Comparison of ENCODE assay signal across 15 cellular contexts in genomic region chr10:3942930-3943489, GRCh38.
DNase-seq lines count a peak whose midpoint lies in the region; ATAC-seq, FAIRE-seq and TF ChIP-seq lines count a peak whose summit lies in the region.
"Had no signal": no experiment of that assay in that cellular context is flagged by ENCODE, and none has a peak within 500 bp of the region (broad histone marks: within the 10 kb centered on the region; RNA-seq: fewer than 3 reads in every experiment).

No MANE protein-coding gene starts in this region.

- H3K27ac ChIP-seq in H1 (ENCODE audit: low read depth, low read length) (no peak overlapping the region), left lung (no peak overlapping the region)
- H3K27ac ChIP-seq: HL-60, Peyer's patch had no signal

- H2BK20ac ChIP-seq in H1 (ENCODE audit: low read length) = no peak overlapping the region

- TF ChIP-seq POLR2A in H1 (IDR thresholded peaks at IDR 0.05; ENCODE audit: control extremely low read depth in 1 of 2, low read depth in 2 of 2, low read length in 2 of 2) = no peak

- no peaks in the 10 kb centered on the region for H3K79me1 ChIP-seq in H1 (ENCODE audit: low read depth, low read length)

- H2AFZ ChIP-seq in H1 (ENCODE audit: low read length) = peak overlapping the region; percentile 66; the same call in 1 of the 2 replicates

- no peak for FAIRE-seq in H1 (lab: Jason Lieb, UNC)
- FAIRE-seq: colon had no signal

- H3K36me3 Mint-ChIP-seq in activated naive CD4-positive, alpha-beta T cell treated with anti-CD3 and anti-CD28 coated beads for 36 hours (ENCODE audit: low read depth) = no peaks in the 10 kb centered on the region
- H3K36me3 Mint-ChIP-seq in activated naive CD4-positive, alpha-beta T cell treated with anti-CD3 and anti-CD28 coated beads, Interleukin-2, amount 50 U/mL, for 72 hours = peaks cover 0 to 18% of the 10 kb centered on the region in 2 donors
- no peaks in the 10 kb centered on the region for H3K36me3 Mint-ChIP-seq in stimulated activated naive B cell treated with anti-CD40 and anti-IgM and Interleukin-4, amounts not matched to agents 10 μg/mL and 1 μg/mL and 100 μg/mL, for 72 hours

- intact Hi-C loops in activated naive CD4-positive, alpha-beta T cell treated with anti-CD3 and anti-CD28 coated beads for 36 hours (cut with micrococcal nuclease) = no loop called here
- intact Hi-C loops in left lung (cut with DNase I) = no loop called here

- peaks cover 12% of the 10 kb centered on the region for H3K4me1 Mint-ChIP-seq in activated naive CD4-positive, alpha-beta T cell treated with anti-CD3 and anti-CD28 coated beads for 36 hours (ENCODE audit: low read depth)
- peaks cover 4 to 16% of the 10 kb centered on the region in 2 donors for H3K4me1 Mint-ChIP-seq in stimulated activated naive B cell treated with anti-CD40 and anti-IgM and Interleukin-4, amounts not matched to agents 10 μg/mL and 1 μg/mL and 100 μg/mL, for 72 hours

- POLR2A ChIA-PET in H1 (lab: Charles Lee; ENCODE audit: partially characterized antibody) = no interaction called here

- CTCF ChIA-PET in activated naive CD4-positive, alpha-beta T cell treated with anti-CD3 and anti-CD28 coated beads for 36 hours (lab: Charles Lee) = no interaction called here
- CTCF ChIA-PET in H1 (lab: Charles Lee; ENCODE audit: partially characterized antibody) = no interaction called here

- H3K18ac ChIP-seq in H1 (ENCODE audit: extremely low read depth, low read length) = no peak overlapping the region

- WGBS in H1 (ENCODE audit: extremely low coverage in 1 of 2, insufficient coverage in 1 of 2, insufficient read length in 1 of 2, insufficient replicate concordance in 2 of 2, low coverage in 1 of 2, low lambda C conversion rate in 2 of 2, missing lambda C conversion rate in 1 of 2), 2 experiments = 90% methylated on average over 8 of the region's 9 CpGs; no CpG with 5 or more reads in 1 of the 2 experiments

- H2BK5ac ChIP-seq in H1 (ENCODE audit: low read depth, low read length) = no peak overlapping the region

- no peaks in the 10 kb centered on the region for H3K27me3 ChIP-seq in H1 (replicated peaks in 1 of 4; ENCODE audit: control insufficient read depth in 3 of 4, extremely low read depth in 1 of 4, insufficient read depth in 3 of 4, low read length in 3 of 4)
- no peaks in the 10 kb centered on the region for H3K27me3 ChIP-seq in left lung
- H3K27me3 ChIP-seq: Peyer's patch had no signal

- H2BK15ac ChIP-seq in H1 (ENCODE audit: low read length) = no peak overlapping the region

- TF ChIP-seq RAD21 in H1 (IDR thresholded peaks at IDR 0.05 in 1 of 2, conservative IDR thresholded peaks at IDR 0.05 in 1 of 2; ENCODE audit: low read depth in 2 of 2, low read length in 2 of 2) = no peak

- 0 out of 4 replicates have a peak, but pooled peaks cover 0 to 3% of the 10 kb centered on the region in 2 experiments for H3K9me3 ChIP-seq in H1 (ENCODE audit: insufficient read depth in 2 of 2, low read depth in 1 of 2, low read length in 1 of 2)
- peaks cover 0 to 3% of the 10 kb centered on the region in 2 donors for H3K9me3 ChIP-seq in left lung
- H3K9me3 ChIP-seq: Peyer's patch had no signal

- H3K23ac ChIP-seq in H1 (ENCODE audit: insufficient read length) = no peak overlapping the region

- H3K4me2 ChIP-seq in H1 (ENCODE audit: insufficient read depth in 1 of 2, low read depth in 2 of 2, low read length in 2 of 2) = no peak overlapping the region

- H3K4me3 Mint-ChIP-seq in activated naive CD4-positive, alpha-beta T cell treated with anti-CD3 and anti-CD28 coated beads for 36 hours = no peak overlapping the region
- no peak overlapping the region for H3K4me3 Mint-ChIP-seq in stimulated activated naive B cell treated with anti-CD40 and anti-IgM and Interleukin-4, amounts not matched to agents 10 μg/mL and 1 μg/mL and 100 μg/mL, for 72 hours

- H3K9ac ChIP-seq in H1 (replicated peaks in 1 of 4; ENCODE audit: extremely low read depth in 1 of 4, low read depth in 3 of 4, low read length in 3 of 4) = no peak overlapping the region

- no peaks in the 10 kb centered on the region for H3K36me3 ChIP-seq in H1 (ENCODE audit: control insufficient read depth in 2 of 4, insufficient read depth in 4 of 4, low read length in 3 of 4)
- no peaks in the 10 kb centered on the region for H3K36me3 ChIP-seq in left lung
- H3K36me3 ChIP-seq: Peyer's patch had no signal

- no peaks in the 10 kb centered on the region for H4K20me1 ChIP-seq in H1 (replicated peaks in 1 of 2; ENCODE audit: control insufficient read depth in 1 of 2, insufficient read depth in 2 of 2, low read length in 2 of 2)

- no peak overlapping the region for H4K5ac ChIP-seq in H1 (ENCODE audit: insufficient read length, low read depth, low read length)

- H3K9me3 Mint-ChIP-seq in activated naive CD4-positive, alpha-beta T cell treated with anti-CD3 and anti-CD28 coated beads for 36 hours = peaks cover 2% of the 10 kb centered on the region
- H3K9me3 Mint-ChIP-seq in activated naive CD4-positive, alpha-beta T cell treated with anti-CD3 and anti-CD28 coated beads, Interleukin-2, amount 50 U/mL, for 72 hours = no peaks in the 10 kb centered on the region
- no peaks in the 10 kb centered on the region for H3K9me3 Mint-ChIP-seq in stimulated activated naive B cell treated with anti-CD40 and anti-IgM and Interleukin-4, amounts not matched to agents 10 μg/mL and 1 μg/mL and 100 μg/mL, for 72 hours

- no peak overlapping the region for H2BK120ac ChIP-seq in H1 (replicated peaks; ENCODE audit: low read depth, low read length)

- H3K4me1 ChIP-seq in H1 (replicated peaks in 1 of 4; ENCODE audit: control insufficient read depth in 3 of 4, insufficient read depth in 4 of 4, low read length in 3 of 4) = no peaks in the 10 kb centered on the region
- H3K4me1 ChIP-seq in left lung = no peaks in the 10 kb centered on the region

- no peak for ATAC-seq in activated naive CD4-positive, alpha-beta T cell treated with anti-CD3 and anti-CD28 coated beads, Interleukin-2, amount 50 U/mL, for 72 hours
- ATAC-seq in SK-N-SH treated with all-trans-retinoic acid at 6 μM for 48 hours (peak; percentile 70), left lung (no peak), GM18498 (IDR thresholded peaks at IDR 0.05; ENCODE audit: unreplicated experiment) (no peak)
- no peak for ATAC-seq in stimulated activated naive B cell treated with anti-CD40 and anti-IgM and Interleukin-4, amounts not matched to agents 10 μg/mL and 1 μg/mL and 100 μg/mL, for 72 hours (replicated peaks)

- H2AK5ac ChIP-seq in H1 (ENCODE audit: low read depth, low read length) = no peak overlapping the region

- H3K14ac ChIP-seq in H1 (ENCODE audit: insufficient read length) = no peak overlapping the region

- no peak overlapping the region for H3K56ac ChIP-seq in H1 (replicated peaks; ENCODE audit: insufficient read length, low read depth, low read length)

- H3K27me3 Mint-ChIP-seq in activated naive CD4-positive, alpha-beta T cell treated with anti-CD3 and anti-CD28 coated beads for 36 hours (ENCODE audit: low read depth) = no peaks in the 10 kb centered on the region
- H3K27me3 Mint-ChIP-seq in stimulated activated naive B cell treated with anti-CD40 and anti-IgM and Interleukin-4, amounts not matched to agents 10 μg/mL and 1 μg/mL and 100 μg/mL, for 72 hours = peaks cover 0 to 2% of the 10 kb centered on the region in 2 donors

- TF ChIP-seq EP300 in H1 (IDR thresholded peaks at IDR 0.05; ENCODE audit: borderline replicate concordance in 1 of 2, low read depth in 2 of 2, low read length in 2 of 2) = no peak

- no peak overlapping the region for H4K91ac ChIP-seq in H1 (replicated peaks; ENCODE audit: insufficient read length, low read length)

- peak overlapping the region; percentile 63; the same call in 1 of the 2 replicates for H2BK12ac ChIP-seq in H1 (ENCODE audit: low read depth, low read length)

- H3K27ac Mint-ChIP-seq in activated naive CD4-positive, alpha-beta T cell treated with anti-CD3 and anti-CD28 coated beads for 36 hours = peak overlapping the region; percentile 43
- peak overlapping the region in 1 of 2 donors; percentile 64 for H3K27ac Mint-ChIP-seq in activated naive CD4-positive, alpha-beta T cell treated with anti-CD3 and anti-CD28 coated beads, Interleukin-2, amount 50 U/mL, for 72 hours
- peak overlapping the region; percentile 32 for H3K27ac Mint-ChIP-seq in stimulated activated naive B cell treated with anti-CD40 and anti-IgM and Interleukin-4, amounts not matched to agents 10 μg/mL and 1 μg/mL and 100 μg/mL, for 72 hours

- TF ChIP-seq CTCF in H1 (IDR thresholded peaks at IDR 0.05; ENCODE audit: control extremely low read depth in 1 of 3, insufficient read depth in 1 of 3, low read depth in 1 of 3, low read length in 3 of 3) = no peak
- TF ChIP-seq CTCF in left lung (IDR thresholded peaks at IDR 0.05) = no peak

- H3K23me2 ChIP-seq in H1 (ENCODE audit: low read depth, low read length) = peaks cover 3% of the 10 kb centered on the region; the same call in 1 of the 2 replicates

- H3K79me2 ChIP-seq in H1 (ENCODE audit: control insufficient read depth in 1 of 2, insufficient read depth in 2 of 2, low read length in 2 of 2) = no peaks in the 10 kb centered on the region

- no peak for DNase-seq in activated naive CD4-positive, alpha-beta T cell treated with anti-CD3 and anti-CD28 coated beads for 36 hours
- DNase-seq in activated naive CD4-positive, alpha-beta T cell treated with anti-CD3 and anti-CD28 coated beads, Interleukin-2, amount 50 U/mL, for 72 hours (ENCODE audit: low spot score in 2 of 2) = no peak
- DNase-seq in H1 (ENCODE audit: low read depth in 1 of 2, low spot score in 2 of 2) = no peak
- DNase-seq in stimulated activated naive B cell treated with anti-CD40 and anti-IgM and Interleukin-4, amounts not matched to agents 10 μg/mL and 1 μg/mL and 100 μg/mL, for 72 hours = no peak
- no peak for DNase-seq in A172 (ENCODE audit: low spot score)
- no peak for DNase-seq in left lung
- DNase-seq: DMS53, NCI-H187, NCI-H69, Peyer's patch had no signal

- H3K4me3 ChIP-seq in H1 (ENCODE audit: extremely low read depth in 1 of 4, insufficient read depth in 2 of 4, low read depth in 3 of 4, low read length in 4 of 4) (no peak overlapping the region), left lung (no peak overlapping the region)
- H3K4me3 ChIP-seq: lung, Peyer's patch had no signal

- H4K8ac ChIP-seq in H1 (ENCODE audit: extremely low read depth, insufficient read depth, low read length) = no peak overlapping the region

- H3K4ac ChIP-seq in H1 (replicated peaks; ENCODE audit: insufficient read length, low read depth, low read length) = no peak overlapping the region

TF ChIP-seq in SK-N-SH treated with all-trans-retinoic acid at 6 μM for 48 hours, 23 proteins besides CTCF, POLR2A, EP300 and RAD21 (continues in another document):
- TF ChIP-seq RARB (CRISPR knock-in tag; IDR thresholded peaks at IDR 0.05) = no peak
- TF ChIP-seq PPARA (CRISPR knock-in tag; IDR thresholded peaks at IDR 0.05; ENCODE audit: borderline replicate concordance) = no peak
- TF ChIP-seq ZNF70 (CRISPR knock-in tag; IDR thresholded peaks at IDR 0.05) = no peak

TF ChIP-seq in H1, 55 proteins besides CTCF, POLR2A, EP300 and RAD21 (continues in another document):
- TF ChIP-seq TBP (IDR thresholded peaks at IDR 0.05; ENCODE audit: low read depth, low read length) (no peak), TAF1 (IDR thresholded peaks at IDR 0.05; ENCODE audit: low read depth, low read length) (no peak), RBBP5 (IDR thresholded peaks at IDR 0.05; ENCODE audit: borderline replicate concordance, low read depth, low read length) (no peak), CTBP2 (IDR thresholded peaks at IDR 0.05; ENCODE audit: borderline replicate concordance, insufficient read depth, insufficient read length, low read length) (no peak)
